In the genomic region with DNA sequence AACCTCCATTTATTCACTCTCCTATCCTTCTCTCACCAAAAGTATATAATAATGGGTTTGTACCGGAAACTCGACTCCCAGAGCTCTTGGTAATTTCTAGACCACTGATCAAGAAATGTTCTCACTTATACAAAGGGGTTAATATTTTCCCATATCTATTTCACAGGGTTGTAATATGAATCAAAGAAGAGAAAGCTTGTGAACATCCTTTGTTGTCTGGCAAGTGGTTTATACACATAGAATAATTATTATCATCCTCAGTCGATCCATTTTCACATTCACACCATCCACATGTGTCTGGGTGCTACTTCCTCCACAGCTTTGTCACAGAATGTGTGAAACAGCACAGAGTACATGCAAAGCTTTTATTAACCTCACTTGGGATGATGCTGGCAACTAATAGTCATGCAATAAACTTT, we compare ENCODE assay signal across 1 cellular context.
TF ChIP-seq lines count a peak whose summit lies in the region.

No MANE protein-coding gene starts in this region.

TF ChIP-seq in GM12878, 131 proteins besides CTCF, POLR2A, EP300 and RAD21:
- TF ChIP-seq EED (IDR thresholded peaks at IDR 0.05; ENCODE audit: low read depth) (no peak), MEF2B (IDR thresholded peaks at IDR 0.05; ENCODE audit: partially characterized antibody, poor library complexity, severe bottlenecking) (peak; percentile 71), ZSCAN29 (IDR thresholded peaks at IDR 0.05) (no peak), BMI1 (IDR thresholded peaks at IDR 0.05; ENCODE audit: borderline replicate concordance) (peak; percentile 30; the same call in 1 of the 2 replicates), BACH1 (IDR thresholded peaks at IDR 0.05; ENCODE audit: borderline replicate concordance) (no peak), IKZF2 (IDR thresholded peaks at IDR 0.05) (peak; percentile 40 to 48; a peak in 2 of 4 replicates), HDAC2 (IDR thresholded peaks at IDR 0.05) (no peak), JUNB (IDR thresholded peaks at IDR 0.05) (no peak), SMAD1 (IDR thresholded peaks at IDR 0.05; ENCODE audit: low read depth, partially characterized antibody) (peak; percentile 86), TBL1XR1 (IDR thresholded peaks at IDR 0.05; ENCODE audit: low read depth, low read length) (no peak), GABPA (IDR thresholded peaks at IDR 0.05; ENCODE audit: low read depth) (no peak), TARDBP (IDR thresholded peaks at IDR 0.05; ENCODE audit: borderline replicate concordance) (no peak), RUNX3 (IDR thresholded peaks at IDR 0.05; ENCODE audit: low read length) (peak; percentile 54), GATAD2B (conservative IDR thresholded peaks at IDR 0.05; ENCODE audit: low read depth) (peak; percentile 91), FOS (IDR thresholded peaks at IDR 0.05; ENCODE audit: borderline replicate concordance, extremely low read depth, insufficient read length) (no peak), YY1 (IDR thresholded peaks at IDR 0.05; ENCODE audit: low read depth, low read length) (no peak), CREM (IDR thresholded peaks at IDR 0.05; ENCODE audit: low read depth) (no peak), NR2C1 (IDR thresholded peaks at IDR 0.05) (no peak), NFYA (IDR thresholded peaks at IDR 0.05; ENCODE audit: borderline replicate concordance, low read depth, low read length) (no peak), CHD2 (IDR thresholded peaks at IDR 0.05; ENCODE audit: borderline replicate concordance, low read depth, low read length) (peak; percentile 24; the same call in 1 of the 2 replicates), MTA2 (IDR thresholded peaks at IDR 0.05; ENCODE audit: low read depth) (peak; percentile 82), CBX5 (IDR thresholded peaks at IDR 0.05; ENCODE audit: low read depth) (no peak), MEF2A (IDR thresholded peaks at IDR 0.05; ENCODE audit: insufficient read depth, low read depth, low read length) (no peak), RB1 (IDR thresholded peaks at IDR 0.05; ENCODE audit: borderline replicate concordance) (no peak), ZNF274 (IDR thresholded peaks at IDR 0.05; ENCODE audit: insufficient read depth, insufficient read length) (no peak), LARP7 (IDR thresholded peaks at IDR 0.05) (no peak), POU2F2 (IDR thresholded peaks at IDR 0.05; ENCODE audit: borderline replicate concordance, low read depth, low read length) (no peak), BRCA1 (IDR thresholded peaks at IDR 0.05; ENCODE audit: low read depth, low read length) (no peak), ATF7 (IDR thresholded peaks at IDR 0.05; ENCODE audit: low read depth) (peak; percentile 29; the same call in 1 of the 2 replicates), NFIC (IDR thresholded peaks at IDR 0.05; ENCODE audit: low read depth, low read length) (0 out of 2 replicates have a peak, but pooled peaks have one; percentile 22), DPF2 (IDR thresholded peaks at IDR 0.05) (no peak), STAT3 (IDR thresholded peaks at IDR 0.05; ENCODE audit: low read depth, low read length) (no peak), SMC3 (IDR thresholded peaks at IDR 0.05; ENCODE audit: borderline replicate concordance, low read length) (no peak), IKZF1 (conservative IDR thresholded peaks at IDR 0.05) (peak; percentile 46; the same call in 1 of the 2 replicates)
- TF ChIP-seq, protein P1, sequence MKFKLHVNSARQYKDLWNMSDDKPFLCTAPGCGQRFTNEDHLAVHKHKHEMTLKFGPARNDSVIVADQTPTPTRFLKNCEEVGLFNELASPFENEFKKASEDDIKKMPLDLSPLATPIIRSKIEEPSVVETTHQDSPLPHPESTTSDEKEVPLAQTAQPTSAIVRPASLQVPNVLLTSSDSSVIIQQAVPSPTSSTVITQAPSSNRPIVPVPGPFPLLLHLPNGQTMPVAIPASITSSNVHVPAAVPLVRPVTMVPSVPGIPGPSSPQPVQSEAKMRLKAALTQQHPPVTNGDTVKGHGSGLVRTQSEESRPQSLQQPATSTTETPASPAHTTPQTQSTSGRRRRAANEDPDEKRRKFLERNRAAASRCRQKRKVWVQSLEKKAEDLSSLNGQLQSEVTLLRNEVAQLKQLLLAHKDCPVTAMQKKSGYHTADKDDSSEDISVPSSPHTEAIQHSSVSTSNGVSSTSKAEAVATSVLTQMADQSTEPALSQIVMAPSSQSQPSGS (IDR thresholded peaks at IDR 0.05; ENCODE audit: low read length), result peak; percentile 61; the same call in 1 of the 2 replicates
- TF ChIP-seq, protein P2, sequence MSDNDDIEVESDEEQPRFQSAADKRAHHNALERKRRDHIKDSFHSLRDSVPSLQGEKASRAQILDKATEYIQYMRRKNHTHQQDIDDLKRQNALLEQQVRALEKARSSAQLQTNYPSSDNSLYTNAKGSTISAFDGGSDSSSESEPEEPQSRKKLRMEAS (IDR thresholded peaks at IDR 0.05; ENCODE audit: low read depth, low read length), result no peak
- TF ChIP-seq, protein P3, sequence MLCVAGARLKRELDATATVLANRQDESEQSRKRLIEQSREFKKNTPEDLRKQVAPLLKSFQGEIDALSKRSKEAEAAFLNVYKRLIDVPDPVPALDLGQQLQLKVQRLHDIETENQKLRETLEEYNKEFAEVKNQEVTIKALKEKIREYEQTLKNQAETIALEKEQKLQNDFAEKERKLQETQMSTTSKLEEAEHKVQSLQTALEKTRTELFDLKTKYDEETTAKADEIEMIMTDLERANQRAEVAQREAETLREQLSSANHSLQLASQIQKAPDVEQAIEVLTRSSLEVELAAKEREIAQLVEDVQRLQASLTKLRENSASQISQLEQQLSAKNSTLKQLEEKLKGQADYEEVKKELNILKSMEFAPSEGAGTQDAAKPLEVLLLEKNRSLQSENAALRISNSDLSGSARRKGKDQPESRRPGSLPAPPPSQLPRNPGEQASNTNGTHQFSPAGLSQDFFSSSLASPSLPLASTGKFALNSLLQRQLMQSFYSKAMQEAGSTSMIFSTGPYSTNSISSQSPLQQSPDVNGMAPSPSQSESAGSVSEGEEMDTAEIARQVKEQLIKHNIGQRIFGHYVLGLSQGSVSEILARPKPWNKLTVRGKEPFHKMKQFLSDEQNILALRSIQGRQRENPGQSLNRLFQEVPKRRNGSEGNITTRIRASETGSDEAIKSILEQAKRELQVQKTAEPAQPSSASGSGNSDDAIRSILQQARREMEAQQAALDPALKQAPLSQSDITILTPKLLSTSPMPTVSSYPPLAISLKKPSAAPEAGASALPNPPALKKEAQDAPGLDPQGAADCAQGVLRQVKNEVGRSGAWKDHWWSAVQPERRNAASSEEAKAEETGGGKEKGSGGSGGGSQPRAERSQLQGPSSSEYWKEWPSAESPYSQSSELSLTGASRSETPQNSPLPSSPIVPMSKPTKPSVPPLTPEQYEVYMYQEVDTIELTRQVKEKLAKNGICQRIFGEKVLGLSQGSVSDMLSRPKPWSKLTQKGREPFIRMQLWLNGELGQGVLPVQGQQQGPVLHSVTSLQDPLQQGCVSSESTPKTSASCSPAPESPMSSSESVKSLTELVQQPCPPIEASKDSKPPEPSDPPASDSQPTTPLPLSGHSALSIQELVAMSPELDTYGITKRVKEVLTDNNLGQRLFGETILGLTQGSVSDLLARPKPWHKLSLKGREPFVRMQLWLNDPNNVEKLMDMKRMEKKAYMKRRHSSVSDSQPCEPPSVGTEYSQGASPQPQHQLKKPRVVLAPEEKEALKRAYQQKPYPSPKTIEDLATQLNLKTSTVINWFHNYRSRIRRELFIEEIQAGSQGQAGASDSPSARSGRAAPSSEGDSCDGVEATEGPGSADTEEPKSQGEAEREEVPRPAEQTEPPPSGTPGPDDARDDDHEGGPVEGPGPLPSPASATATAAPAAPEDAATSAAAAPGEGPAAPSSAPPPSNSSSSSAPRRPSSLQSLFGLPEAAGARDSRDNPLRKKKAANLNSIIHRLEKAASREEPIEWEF (IDR thresholded peaks at IDR 0.05; ENCODE audit: insufficient replicate concordance, low read depth, low read length), result peak; percentile 54
- TF ChIP-seq, protein P4, sequence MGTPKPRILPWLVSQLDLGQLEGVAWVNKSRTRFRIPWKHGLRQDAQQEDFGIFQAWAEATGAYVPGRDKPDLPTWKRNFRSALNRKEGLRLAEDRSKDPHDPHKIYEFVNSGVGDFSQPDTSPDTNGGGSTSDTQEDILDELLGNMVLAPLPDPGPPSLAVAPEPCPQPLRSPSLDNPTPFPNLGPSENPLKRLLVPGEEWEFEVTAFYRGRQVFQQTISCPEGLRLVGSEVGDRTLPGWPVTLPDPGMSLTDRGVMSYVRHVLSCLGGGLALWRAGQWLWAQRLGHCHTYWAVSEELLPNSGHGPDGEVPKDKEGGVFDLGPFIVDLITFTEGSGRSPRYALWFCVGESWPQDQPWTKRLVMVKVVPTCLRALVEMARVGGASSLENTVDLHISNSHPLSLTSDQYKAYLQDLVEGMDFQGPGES (IDR thresholded peaks at IDR 0.05), result no peak
- TF ChIP-seq, protein P5, sequence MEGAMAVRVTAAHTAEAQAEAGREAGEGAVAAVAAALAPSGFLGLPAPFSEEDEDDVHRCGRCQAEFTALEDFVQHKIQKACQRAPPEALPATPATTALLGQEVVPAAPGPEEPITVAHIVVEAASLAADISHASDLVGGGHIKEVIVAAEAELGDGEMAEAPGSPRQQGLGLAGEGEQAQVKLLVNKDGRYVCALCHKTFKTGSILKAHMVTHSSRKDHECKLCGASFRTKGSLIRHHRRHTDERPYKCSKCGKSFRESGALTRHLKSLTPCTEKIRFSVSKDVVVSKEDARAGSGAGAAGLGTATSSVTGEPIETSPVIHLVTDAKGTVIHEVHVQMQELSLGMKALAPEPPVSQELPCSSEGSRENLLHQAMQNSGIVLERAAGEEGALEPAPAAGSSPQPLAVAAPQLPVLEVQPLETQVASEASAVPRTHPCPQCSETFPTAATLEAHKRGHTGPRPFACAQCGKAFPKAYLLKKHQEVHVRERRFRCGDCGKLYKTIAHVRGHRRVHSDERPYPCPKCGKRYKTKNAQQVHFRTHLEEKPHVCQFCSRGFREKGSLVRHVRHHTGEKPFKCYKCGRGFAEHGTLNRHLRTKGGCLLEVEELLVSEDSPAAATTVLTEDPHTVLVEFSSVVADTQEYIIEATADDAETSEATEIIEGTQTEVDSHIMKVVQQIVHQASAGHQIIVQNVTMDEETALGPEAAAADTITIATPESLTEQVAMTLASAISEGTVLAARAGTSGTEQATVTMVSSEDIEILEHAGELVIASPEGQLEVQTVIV (IDR thresholded peaks at IDR 0.05; ENCODE audit: borderline replicate concordance, partially characterized antibody), result no peak
- TF ChIP-seq, protein P6, sequence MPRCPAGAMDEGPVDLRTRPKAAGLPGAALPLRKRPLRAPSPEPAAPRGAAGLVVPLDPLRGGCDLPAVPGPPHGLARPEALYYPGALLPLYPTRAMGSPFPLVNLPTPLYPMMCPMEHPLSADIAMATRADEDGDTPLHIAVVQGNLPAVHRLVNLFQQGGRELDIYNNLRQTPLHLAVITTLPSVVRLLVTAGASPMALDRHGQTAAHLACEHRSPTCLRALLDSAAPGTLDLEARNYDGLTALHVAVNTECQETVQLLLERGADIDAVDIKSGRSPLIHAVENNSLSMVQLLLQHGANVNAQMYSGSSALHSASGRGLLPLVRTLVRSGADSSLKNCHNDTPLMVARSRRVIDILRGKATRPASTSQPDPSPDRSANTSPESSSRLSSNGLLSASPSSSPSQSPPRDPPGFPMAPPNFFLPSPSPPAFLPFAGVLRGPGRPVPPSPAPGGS (IDR thresholded peaks at IDR 0.05; ENCODE audit: borderline replicate concordance, insufficient read depth, low read depth, low read length, poor library complexity, severe bottlenecking), result peak; percentile 71
- TF ChIP-seq, protein P7, sequence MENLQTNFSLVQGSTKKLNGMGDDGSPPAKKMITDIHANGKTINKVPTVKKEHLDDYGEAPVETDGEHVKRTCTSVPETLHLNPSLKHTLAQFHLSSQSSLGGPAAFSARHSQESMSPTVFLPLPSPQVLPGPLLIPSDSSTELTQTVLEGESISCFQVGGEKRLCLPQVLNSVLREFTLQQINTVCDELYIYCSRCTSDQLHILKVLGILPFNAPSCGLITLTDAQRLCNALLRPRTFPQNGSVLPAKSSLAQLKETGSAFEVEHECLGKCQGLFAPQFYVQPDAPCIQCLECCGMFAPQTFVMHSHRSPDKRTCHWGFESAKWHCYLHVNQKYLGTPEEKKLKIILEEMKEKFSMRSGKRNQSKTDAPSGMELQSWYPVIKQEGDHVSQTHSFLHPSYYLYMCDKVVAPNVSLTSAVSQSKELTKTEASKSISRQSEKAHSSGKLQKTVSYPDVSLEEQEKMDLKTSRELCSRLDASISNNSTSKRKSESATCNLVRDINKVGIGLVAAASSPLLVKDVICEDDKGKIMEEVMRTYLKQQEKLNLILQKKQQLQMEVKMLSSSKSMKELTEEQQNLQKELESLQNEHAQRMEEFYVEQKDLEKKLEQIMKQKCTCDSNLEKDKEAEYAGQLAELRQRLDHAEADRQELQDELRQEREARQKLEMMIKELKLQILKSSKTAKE (IDR thresholded peaks at IDR 0.05; ENCODE audit: low read depth, poor library complexity, severe bottlenecking), result peak; percentile 79
TF ChIP-seq in GM12878: peak in this region for 15.
